ENCODE assay signal across 23 cellular contexts in the genomic region with DNA sequence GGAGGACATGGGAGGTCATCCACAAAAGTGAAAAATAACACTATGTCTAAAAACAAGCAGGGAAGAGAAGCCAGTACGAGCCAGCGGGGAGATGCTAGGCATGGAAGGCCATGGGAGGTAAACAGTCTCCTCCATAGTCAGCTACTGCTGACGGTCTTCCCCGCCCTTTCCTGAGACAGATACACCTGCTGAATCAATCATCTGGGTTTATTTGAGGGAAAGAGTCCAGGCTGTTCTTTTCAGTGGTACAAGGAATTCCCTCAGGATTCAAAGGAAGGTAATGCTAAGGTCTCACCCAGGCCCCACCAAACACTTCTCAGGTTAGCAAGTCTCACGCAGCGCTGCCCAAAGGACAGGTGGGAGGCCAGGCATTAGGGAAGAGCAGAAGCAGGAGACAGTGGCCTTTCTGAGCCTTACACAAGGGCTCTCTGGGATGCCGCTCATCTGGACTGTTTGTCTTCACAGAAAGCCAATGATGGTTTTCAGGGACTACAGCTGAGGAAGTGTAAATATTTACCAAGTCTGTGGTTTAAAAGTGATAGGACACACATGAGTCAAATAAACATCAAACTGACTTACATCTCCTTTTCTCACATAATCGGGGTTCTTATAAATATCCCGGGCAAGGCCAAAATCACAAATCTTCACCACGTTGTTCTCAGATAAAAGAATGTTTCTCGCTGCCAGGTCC.
A peak's percentile ranks its signal among the peaks of the same experiment; 100 is the strongest.
DNase-seq lines count a peak whose midpoint lies in the region; ATAC-seq and TF ChIP-seq lines count a peak whose summit lies in the region.
"Had no signal": no experiment of that assay in that cellular context is flagged by ENCODE, and none has a peak within 500 bp of the region (broad histone marks: within the 10 kb centered on the region; RNA-seq: fewer than 3 reads in every experiment).

No MANE protein-coding gene starts in this region.

- H3K36me3 ChIP-seq in IMR-90 (ENCODE audit: control insufficient read depth, insufficient read depth, low read length) = no peaks in the 10 kb centered on the region
- H3K36me3 ChIP-seq: ascending aorta, esophagus squamous epithelium, neural progenitor cell, prostate gland, WERI-Rb-1 had no signal

- H2BK120ac ChIP-seq in IMR-90 (ENCODE audit: low read depth, low read length) = no peak overlapping the region

- H2BK15ac ChIP-seq in IMR-90 (ENCODE audit: low read depth, low read length) = no peak overlapping the region

- no peak overlapping the region for H3K4ac ChIP-seq in IMR-90 (ENCODE audit: low read depth, low read length)

- peak; percentile 83 for ATAC-seq in IMR-90 (ENCODE audit: low read depth)
- no peak for ATAC-seq in GM21526 (IDR thresholded peaks at IDR 0.05; ENCODE audit: low FRiP score, unreplicated experiment)
- ATAC-seq: HCT116 had no signal

- no peak for TF ChIP-seq CTCF in IMR-90 (conservative IDR thresholded peaks at IDR 0.05; ENCODE audit: low read depth, low read length)

- H2AK9ac ChIP-seq in IMR-90 (replicated peaks; ENCODE audit: low read depth, low read length, poor library complexity) = peak overlapping the region; percentile 5

- H3K9me3 ChIP-seq in IMR-90 (ENCODE audit: control insufficient read depth, insufficient read depth, low read length) = no peaks in the 10 kb centered on the region
- H3K9me3 ChIP-seq: ascending aorta, esophagus squamous epithelium, prostate gland, SK-N-SH had no signal

- H3K23ac ChIP-seq in IMR-90 (ENCODE audit: low read depth, low read length) = no peak overlapping the region

- POLR2A ChIA-PET in IMR-90 (lab: Charles Lee; ENCODE audit: unreplicated experiment) = no interaction called here

- TF ChIP-seq POLR2A in IMR-90 (IDR thresholded peaks at IDR 0.05; ENCODE audit: low read depth, low read length) = no peak

- no peak overlapping the region for H4K8ac ChIP-seq in IMR-90 (ENCODE audit: low read depth in 2 of 2, low read length in 2 of 2)

- no peak overlapping the region for H2BK5ac ChIP-seq in IMR-90 (ENCODE audit: low read depth, low read length, poor library complexity, severe bottlenecking)

- H3K14ac ChIP-seq in IMR-90 (replicated peaks; ENCODE audit: low read depth, low read length) = no peak overlapping the region

- peaks cover 5% of the 10 kb centered on the region; the same call in 1 of the 2 replicates for H4K20me1 ChIP-seq in IMR-90 (ENCODE audit: insufficient read depth, low read length)

- CTCF ChIA-PET in IMR-90 (lab: Yijun Ruan, JAX) = no interaction called here

- BruUV-seq in IMR-90 (replicated peaks; lab: Mats Ljungman, UMichigan) = no TSS peak

- no peak overlapping the region for H3K56ac ChIP-seq in IMR-90 (ENCODE audit: extremely low read depth, insufficient read depth, low read length)

- peak; percentile 75 for DNase-seq in COLO668 (lab: John Stamatoyannopoulos, UW; ENCODE audit: unreplicated experiment)
- DNase-seq in IMR-90 = peak; percentile 84
- peak; percentile 18 for DNase-seq in NCI-H526 treated with DMSO at 0.1 percent for 48 hours (lab: John Stamatoyannopoulos, UW)
- DNase-seq in iris pigment epithelial cell (ENCODE audit: low read depth) = peak; percentile 48
- no peak for DNase-seq in stimulated activated CD4-positive, alpha-beta T cell treated with anti-CD3 and anti-CD28 coated beads, Interleukin-4, amount 100 ng/mL, for 1 hour
- DNase-seq in globus pallidus (ENCODE audit: low spot score) = no peak
- no peak for DNase-seq in NCI-H2227 treated with DMSO at 0.1 percent for 48 hours (lab: John Stamatoyannopoulos, UW)
- DNase-seq: activated CD4-positive, alpha-beta T cell treated with anti-CD3 and anti-CD28 coated beads, Interleukin-2, amount 50 U/mL, for 4 hours; activated naive CD4-positive, alpha-beta T cell treated with Interleukin-2 at 50 U/mL for 16 hours; CD8-positive, alpha-beta memory T cell; esophagus squamous epithelium; NCI-H1048; NCI-H226; SK-N-SH; stimulated activated CD4-positive, alpha-beta T cell treated with anti-CD3 and anti-CD28 coated beads, Interleukin-2, amount 100 ng/mL, for 24 hours; stimulated activated naive CD4-positive, alpha-beta T cell; WERI-Rb-1 had no signal

- H2AFZ ChIP-seq in IMR-90 (replicated peaks; ENCODE audit: low read length, poor library complexity) = no peak overlapping the region
- H2AFZ ChIP-seq: neural progenitor cell had no signal

- no peak overlapping the region for H4K91ac ChIP-seq in IMR-90 (ENCODE audit: insufficient read depth, low read depth, low read length)

- dilution Hi-C loops in IMR-90 (cut with HindIII; ENCODE audit: low sequenced_read_pairs, unreplicated experiment) = no loop called here

- H3K9ac ChIP-seq in IMR-90 (ENCODE audit: low read depth, low read length) = no peak overlapping the region
- H3K9ac ChIP-seq: neural progenitor cell, SK-N-SH had no signal

- H2AK5ac ChIP-seq in IMR-90 (ENCODE audit: low read depth, low read length) = no peak overlapping the region

- no peaks in the 10 kb centered on the region; the same call in 1 of the 2 replicates for H3K9me1 ChIP-seq in IMR-90 (ENCODE audit: insufficient read depth, low read length)

- no peak overlapping the region for H3K27ac ChIP-seq in IMR-90 (ENCODE audit: insufficient read depth, low read length)
- H3K27ac ChIP-seq: ascending aorta, esophagus squamous epithelium, neural progenitor cell, prostate gland, RWPE1, WERI-Rb-1 had no signal

- peaks cover 5% of the 10 kb centered on the region; the same call in 1 of the 2 replicates for H3K27me3 ChIP-seq in IMR-90 (ENCODE audit: control insufficient read depth, insufficient read depth, low read length)
- H3K27me3 ChIP-seq: ascending aorta, neural progenitor cell had no signal

- in situ Hi-C loops in IMR-90 (cut with MboI; ENCODE audit: low sequenced_read_pairs) = loop anchor here (5.0 to 10.0 kb wide), 2 partner anchors 321 to 474 kb away; no protein-coding TSS in a partner anchor

- no peak overlapping the region; the same call in 1 of the 2 replicates for H3K4me2 ChIP-seq in IMR-90 (ENCODE audit: low read depth, low read length)
- H3K4me2 ChIP-seq: neural progenitor cell, SK-N-SH had no signal

- no peak overlapping the region for H3K4me3 ChIP-seq in IMR-90 (ENCODE audit: insufficient read depth, low read depth, low read length)
- H3K4me3 ChIP-seq: ascending aorta, esophagus squamous epithelium, neural progenitor cell, prostate gland had no signal

- TF ChIP-seq RAD21 in IMR-90 (IDR thresholded peaks at IDR 0.05; ENCODE audit: low read length) = no peak

- H3K4me1 ChIP-seq in IMR-90 (ENCODE audit: control insufficient read depth, insufficient read depth, low read length) = peaks cover 2% of the 10 kb centered on the region; the same call in 1 of the 2 replicates
- H3K4me1 ChIP-seq: prostate gland had no signal

- H2BK20ac ChIP-seq in IMR-90 (ENCODE audit: low read depth, low read length) = no peak overlapping the region

- intact Hi-C loops in IMR-90 (cut with micrococcal nuclease) = loop anchor here (2.0 to 5.0 kb wide), 4 partner anchors 156 to 338 kb away; partner anchors contain the start of genes FLT1, PAN3 and POMP

- no peak overlapping the region for H4K5ac ChIP-seq in IMR-90 (ENCODE audit: low read depth, low read length)

- H3K18ac ChIP-seq in IMR-90 (ENCODE audit: low read depth, low read length) = no peak overlapping the region

- WGBS in IMR-90 (ENCODE audit: extremely low coverage in 2 of 2, insufficient read length in 1 of 2), 2 experiments = 75% methylated on average over 1 of the region's 11 CpGs; no CpG with 5 or more reads in 1 of the 2 experiments

- no peaks in the 10 kb centered on the region for H3K79me1 ChIP-seq in IMR-90 (ENCODE audit: low read depth in 1 of 2, low read length in 2 of 2)

TF ChIP-seq in IMR-90, 13 proteins besides CTCF, POLR2A, EP300 and RAD21:
- no peak for TF ChIP-seq NFE2L2 (IDR thresholded peaks at IDR 0.05; ENCODE audit: low read depth, low read length)
- TF ChIP-seq RFX5 (IDR thresholded peaks at IDR 0.05; ENCODE audit: low read depth, low read length) = no peak
- TF ChIP-seq CHD1 (IDR thresholded peaks at IDR 0.05; ENCODE audit: low read depth, low read length) = no peak
- TF ChIP-seq, protein P1, sequence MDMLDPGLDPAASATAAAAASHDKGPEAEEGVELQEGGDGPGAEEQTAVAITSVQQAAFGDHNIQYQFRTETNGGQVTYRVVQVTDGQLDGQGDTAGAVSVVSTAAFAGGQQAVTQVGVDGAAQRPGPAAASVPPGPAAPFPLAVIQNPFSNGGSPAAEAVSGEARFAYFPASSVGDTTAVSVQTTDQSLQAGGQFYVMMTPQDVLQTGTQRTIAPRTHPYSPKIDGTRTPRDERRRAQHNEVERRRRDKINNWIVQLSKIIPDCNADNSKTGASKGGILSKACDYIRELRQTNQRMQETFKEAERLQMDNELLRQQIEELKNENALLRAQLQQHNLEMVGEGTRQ (IDR thresholded peaks at IDR 0.05; ENCODE audit: low read depth, low read length) = no peak
- no peak for TF ChIP-seq RCOR1 (IDR thresholded peaks at IDR 0.05; ENCODE audit: insufficient replicate concordance, low read length)
- no peak for TF ChIP-seq SMC3 (IDR thresholded peaks at IDR 0.05; ENCODE audit: low read depth, low read length)
- TF ChIP-seq BHLHE40 (IDR thresholded peaks at IDR 0.05; ENCODE audit: low read depth, low read length) = peak; percentile 88
TF ChIP-seq in IMR-90: peak in this region for 1.

Comparison
In these comparisons a context has a peak if more than half of its experiments do, and no peak if none do; other contexts are left out.
1. DNase-seq: peak in COLO668 (single experiment), IMR-90 (single experiment), NCI-H526 treated with DMSO at 0.1 percent for 48 hours (single experiment) and iris pigment epithelial cell (single experiment); none in stimulated activated CD4-positive, alpha-beta T cell treated with anti-CD3 and anti-CD28 coated beads, Interleukin-4, amount 100 ng/mL, for 1 hour (single experiment), globus pallidus (single experiment) and NCI-H2227 treated with DMSO at 0.1 percent for 48 hours (single experiment).